ENCODE assay signal across 22 cellular contexts in the genomic region with DNA sequence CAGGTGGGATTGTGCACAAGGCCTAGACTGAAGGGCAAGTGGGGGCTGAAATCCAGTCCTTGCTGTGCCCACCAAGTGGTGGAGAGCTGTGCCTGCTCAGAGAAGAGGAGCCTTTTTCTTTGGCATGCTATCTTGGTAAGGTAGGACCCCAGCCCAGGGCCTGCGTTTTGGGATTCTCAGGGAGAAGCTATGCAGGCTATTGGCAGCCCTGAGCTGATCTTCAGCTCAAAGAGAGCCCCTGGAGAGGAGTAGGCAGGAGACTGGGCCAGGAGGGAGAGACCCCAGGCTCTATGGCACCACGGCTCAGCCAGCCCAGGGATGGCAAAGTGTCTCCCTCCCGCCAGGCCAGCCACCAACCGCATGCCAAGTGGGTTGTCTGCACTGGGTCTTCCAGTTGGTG.
"Had no signal": no experiment of that assay in that cellular context is flagged by ENCODE, and none has a peak within 500 bp of the region (broad histone marks: within the 10 kb centered on the region; RNA-seq: fewer than 3 reads in every experiment).

No MANE protein-coding gene starts in this region.

- H3K4me3 ChIP-seq: colonic mucosa, dorsolateral prefrontal cortex, esophagus muscularis mucosa, gastroesophageal sphincter, heart left ventricle, hepatocyte, left ventricle myocardium inferior, lung had no signal

- H2AFZ ChIP-seq: hepatocyte had no signal

- H3K4me2 ChIP-seq: hepatocyte had no signal

- DNase-seq: colonic mucosa; dermis blood vessel endothelial cell; dorsolateral prefrontal cortex; effector CD4-positive, alpha-beta T cell; effector memory CD4-positive, alpha-beta T cell; foreskin keratinocyte; heart left ventricle; hypothalamus; immature natural killer cell; islet precursor cell; kidney; kidney glomerular epithelial cell; left colon; left ventricle myocardium inferior; mammary epithelial cell; mesendoderm; midbrain had no signal

- H3K4me1 ChIP-seq: colonic mucosa, esophagus muscularis mucosa, foreskin keratinocyte, gastroesophageal sphincter had no signal

- H3K9me3 ChIP-seq: colonic mucosa, esophagus muscularis mucosa, gastroesophageal sphincter, heart left ventricle, left ventricle myocardium inferior had no signal

- H3K27ac ChIP-seq: colonic mucosa, dorsolateral prefrontal cortex, esophagus muscularis mucosa, foreskin keratinocyte, gastroesophageal sphincter, heart left ventricle, hepatocyte, left ventricle myocardium inferior had no signal

- ATAC-seq: foreskin keratinocyte, gastroesophageal sphincter, heart left ventricle, left colon, left lobe of liver had no signal

- H3K27me3 ChIP-seq: colonic mucosa, hepatocyte had no signal

- H3K36me3 ChIP-seq: colonic mucosa, esophagus muscularis mucosa, gastroesophageal sphincter, heart left ventricle, left ventricle myocardium inferior had no signal
